ENCODE assay signal across 13 cellular contexts in genomic region chr5:58491216-58491892, GRCh38. TPM values are rescaled to one million over a fixed set of nuclear protein-coding genes. Genes with fewer than 3 reads are reported as not detected.
DNase-seq lines count a peak whose midpoint lies in the region; ATAC-seq and TF ChIP-seq lines count a peak whose summit lies in the region.
"Had no signal": no experiment of that assay in that cellular context is flagged by ENCODE, and none has a peak within 500 bp of the region (broad histone marks: within the 10 kb centered on the region; RNA-seq: fewer than 3 reads in every experiment).

Gene GAPT, plus strand, starts transcription at chr5:58491435. Its CDS starts 3,102 bp downstream, at chr5:58494537.

- intact Hi-C loops in CD14-positive monocyte (cut with micrococcal nuclease), result no loop called here

- H3K9me3 ChIP-seq in tibial nerve (no peaks in the 10 kb centered on the region), BE2C (no peaks in the 10 kb centered on the region)

- no peak within 1 kb of the TSS for H3K27ac ChIP-seq in tibial nerve

- H3K36me3 ChIP-seq in tibial nerve (no peaks in the 10 kb centered on the region), BE2C (no peaks in the 10 kb centered on the region)

- H3K4me3 ChIP-seq in tibial nerve, result peak within 1 kb of the TSS in 1 of 4 donors; percentile 10
- H3K4me3 ChIP-seq in BE2C (ENCODE audit: low read depth, low read length), result no peak within 1 kb of the TSS

- peak within 1 kb of the TSS; percentile 75 to 92 for H3K4me3 Mint-ChIP-seq in CD14-positive monocyte
- H3K4me3 Mint-ChIP-seq in activated naive CD8-positive, alpha-beta T cell, result peak within 1 kb of the TSS; percentile 17
- H3K4me3 Mint-ChIP-seq: activated T-cell treated with anti-CD3 and anti-CD28 coated beads, Interleukin-2, amount 50 U/mL, for 4 hours; neural crest cell had no signal

- no peak for DNase-seq in CD14-positive monocyte (ENCODE audit: low spot score)
- DNase-seq in tibial nerve (ENCODE audit: low spot score in 2 of 2), result no peak
- no peak for DNase-seq in BE2C
- DNase-seq in activated CD4-positive, CD25-positive, alpha-beta regulatory T cell (lab: John Stamatoyannopoulos, UW), result no peak
- no peak for DNase-seq in cerebellum (ENCODE audit: low spot score)
- DNase-seq: activated T-cell treated with anti-CD3 and anti-CD28 coated beads, Interleukin-2, amount 50 U/mL, for 4 hours; H7; NCI-H748 treated with DMSO at 0.1 percent for 48 hours had no signal

- WGBS in tibial nerve, 2 donors, result 73% methylated on average over 6 of the region's 6 CpGs

- H3K27me3 Mint-ChIP-seq in CD14-positive monocyte (ENCODE audit: low read depth in 3 of 3), result peaks cover 0 to 2% (median 0%) of the 10 kb centered on the region in 3 donors
- no peaks in the 10 kb centered on the region for H3K27me3 Mint-ChIP-seq in activated naive CD8-positive, alpha-beta T cell

- no peak for TF ChIP-seq POLR2A in tibial nerve (IDR thresholded peaks at IDR 0.05)

- no peak for TF ChIP-seq CTCF in CD14-positive monocyte (IDR thresholded peaks at IDR 0.05)
- TF ChIP-seq CTCF in tibial nerve (IDR thresholded peaks at IDR 0.05), result no peak
- no peak for TF ChIP-seq CTCF in BE2C (IDR thresholded peaks at IDR 0.05; ENCODE audit: low read depth, low read length)

- no peaks in the 10 kb centered on the region for H3K27me3 ChIP-seq in tibial nerve
- H3K27me3 ChIP-seq in BE2C, result no peaks in the 10 kb centered on the region

- H3K4me1 Mint-ChIP-seq in CD14-positive monocyte, result peaks cover 48% of the 10 kb centered on the region
- peaks cover 7% of the 10 kb centered on the region for H3K4me1 Mint-ChIP-seq in activated naive CD8-positive, alpha-beta T cell (ENCODE audit: low read depth)
- H3K4me1 Mint-ChIP-seq: neural crest cell had no signal

- peak in 1 of 2 donors; percentile 9 for TF ChIP-seq EP300 in tibial nerve (IDR thresholded peaks at IDR 0.05)

- H3K27ac Mint-ChIP-seq in CD14-positive monocyte, result peak within 1 kb of the TSS; percentile 82 to 96 (median 89)
- H3K27ac Mint-ChIP-seq in activated naive CD8-positive, alpha-beta T cell, result no peak within 1 kb of the TSS

- peaks cover 0 to 2% (median 1%) of the 10 kb centered on the region in 7 donors for H3K9me3 Mint-ChIP-seq in CD14-positive monocyte
- H3K9me3 Mint-ChIP-seq in activated naive CD8-positive, alpha-beta T cell (ENCODE audit: low read depth), result no peaks in the 10 kb centered on the region
- H3K9me3 Mint-ChIP-seq: activated T-cell treated with anti-CD3 and anti-CD28 coated beads, Interleukin-2, amount 50 U/mL, for 4 hours; neural crest cell had no signal

- H3K4me1 ChIP-seq in tibial nerve (no peaks in the 10 kb centered on the region), BE2C (no peaks in the 10 kb centered on the region)

- ATAC-seq in GM21423 (IDR thresholded peaks at IDR 0.05; ENCODE audit: unreplicated experiment) (peak; percentile 83), HG03432 (IDR thresholded peaks at IDR 0.05; ENCODE audit: unreplicated experiment) (peak; percentile 87)
- ATAC-seq: activated T-cell treated with anti-CD3 and anti-CD28 coated beads, Interleukin-2, amount 50 U/mL, for 4 hours had no signal

- H3K36me3 Mint-ChIP-seq in CD14-positive monocyte, result peaks cover 25 to 28% of the 10 kb centered on the region in 2 donors
- no peaks in the 10 kb centered on the region for H3K36me3 Mint-ChIP-seq in activated naive CD8-positive, alpha-beta T cell

RNA-seq across cellular contexts. Expression of gene GAPT, which starts in this region (rescaled TPM):
- 100 to 1,000 TPM; 103 to 173 TPM for polyA plus RNA-seq in CD14-positive monocyte
- 1 to 10 TPM in 1 of 4 donors, not detected in 3; 2.1 TPM for total RNA-seq in tibial nerve
- polyA plus RNA-seq in BE2C (2012; ENCODE audit: insufficient read depth, insufficient read length, low read depth), result not detected
- total RNA-seq in cerebellum, result not detected
- total RNA-seq: activated T-cell treated with anti-CD3 and anti-CD28 coated beads, Interleukin-2, amount 50 U/mL, for 4 hours; H7; neural crest cell had no signal
- polyA plus RNA-seq: AG04450 had no signal
